In genomic region chr1:161529463-161530104, GRCh38 we compare ENCODE assay signal across 8 cellular contexts. TPM values are rescaled to one million over a fixed set of nuclear protein-coding genes. Genes with fewer than 3 reads are reported as not detected.
DNase-seq lines count a peak whose midpoint lies in the region; ATAC-seq and TF ChIP-seq lines count a peak whose summit lies in the region.
"Not testable (repeated sequence)": the region's sequence is repeated elsewhere in the genome, so short reads cannot be mapped to it uniquely, and the experiment has no call there.

No MANE protein-coding gene starts in this region.

- not testable (repeated sequence) for H3K23ac ChIP-seq in neuronal stem cell (ENCODE audit: low read depth, low read length, poor library complexity)

- not testable (repeated sequence) for H2BK120ac ChIP-seq in neuronal stem cell (ENCODE audit: low read depth, low read length)

- not testable (repeated sequence) for H3K79me2 ChIP-seq in DND-41 (ENCODE audit: insufficient read depth, low read length); KMS-11 (ENCODE audit: insufficient read depth, low read depth)

- H3K27me3 Mint-ChIP-seq in activated T-helper 17 cell treated with anti-CD3 and anti-CD28 coated beads, Interleukin-2, amount 50 U/mL, for 72 hours: not testable (repeated sequence)

- H2BK12ac ChIP-seq in neuronal stem cell (ENCODE audit: low read length): not testable (repeated sequence)

- TF ChIP-seq POLR2A in tibial nerve (IDR thresholded peaks at IDR 0.05): not testable (repeated sequence)

- H3K18ac ChIP-seq in neuronal stem cell (ENCODE audit: low read length): not testable (repeated sequence)

- H3K14ac ChIP-seq in neuronal stem cell (ENCODE audit: low read length): not testable (repeated sequence)

- H3K9me3 Mint-ChIP-seq in activated T-helper 17 cell treated with anti-CD3 and anti-CD28 coated beads, Interleukin-2, amount 50 U/mL, for 72 hours: not testable (repeated sequence)

- peak overlapping the region; percentile 9 to 65; a peak in 3 of 4 replicates for H3K4me3 ChIP-seq in DND-41 (ENCODE audit: low read depth in 1 of 2, low read length in 2 of 2)
- H3K4me3 ChIP-seq in KMS-11 (IDR thresholded peaks at IDR 0.05; ENCODE audit: insufficient read depth, low read depth, low read length); effector memory CD4-positive, alpha-beta T cell (ENCODE audit: insufficient read depth, low read depth, low read length, poor library complexity, severe bottlenecking): not testable (repeated sequence)
- peak overlapping the region; percentile 31; the same call in 1 of the 2 replicates for H3K4me3 ChIP-seq in iPS-18c (ENCODE audit: insufficient read depth, low read depth, low read length)
- peak overlapping the region; percentile 46 to 51 for H3K4me3 ChIP-seq in neuronal stem cell (ENCODE audit: low read length in 2 of 2)
- H3K4me3 ChIP-seq in tibial nerve: peak overlapping the region in 3 of 4 donors; percentile 73 to 76 (median 75)

- H3K36me3 ChIP-seq in DND-41 (ENCODE audit: insufficient read depth, low read length); KMS-11 (ENCODE audit: insufficient read depth); effector memory CD4-positive, alpha-beta T cell (ENCODE audit: control insufficient read depth, insufficient read depth, low read length); neuronal stem cell (replicated peaks in 1 of 2; ENCODE audit: control insufficient read depth in 2 of 2, insufficient read depth in 2 of 2, low read length in 2 of 2); tibial nerve: not testable (repeated sequence)

- H3K9ac ChIP-seq in DND-41 (ENCODE audit: low read depth, low read length): peak overlapping the region; percentile 63; the same call in 1 of the 2 replicates
- not testable (repeated sequence) for H3K9ac ChIP-seq in KMS-11; neuronal stem cell (ENCODE audit: low read depth, low read length, poor library complexity)

- H3K4me3 Mint-ChIP-seq in activated T-helper 17 cell treated with anti-CD3 and anti-CD28 coated beads, Interleukin-2, amount 50 U/mL, for 72 hours: peak overlapping the region; percentile 91

- H3K27ac ChIP-seq in DND-41 (ENCODE audit: low read length): peak overlapping the region; percentile 60; the same call in 1 of the 2 replicates
- not testable (repeated sequence) for H3K27ac ChIP-seq in KMS-11; neuronal stem cell (replicated peaks; ENCODE audit: low read length)
- H3K27ac ChIP-seq in effector memory CD4-positive, alpha-beta T cell (ENCODE audit: insufficient read depth, low read length, poor library complexity, severe bottlenecking): peak overlapping the region; percentile 25
- peak overlapping the region in 2 of 4 donors; percentile 91 to 97 for H3K27ac ChIP-seq in tibial nerve

- H3K4me1 Mint-ChIP-seq in activated T-helper 17 cell treated with anti-CD3 and anti-CD28 coated beads, Interleukin-2, amount 50 U/mL, for 72 hours: not testable (repeated sequence)

- not testable (repeated sequence) for H4K91ac ChIP-seq in neuronal stem cell (ENCODE audit: low read depth, low read length, poor library complexity)

- WGBS in neuronal stem cell (ENCODE audit: extremely low coverage in 2 of 2, insufficient read length in 2 of 2, insufficient replicate concordance in 1 of 2), 2 donors: no CpG with 5 or more reads among the region's 19 CpGs
- WGBS in tibial nerve, 2 donors: 25 to 33% methylated on average over 19 of the region's 19 CpGs

- not testable (repeated sequence) for H3K79me1 ChIP-seq in neuronal stem cell (ENCODE audit: low read depth, low read length)

- H3K4ac ChIP-seq in neuronal stem cell (ENCODE audit: low read length): not testable (repeated sequence)

- peak overlapping the region; percentile 74 for H3K4me2 ChIP-seq in DND-41 (ENCODE audit: insufficient read depth, low read length)
- peak overlapping the region; percentile 36 for H3K4me2 ChIP-seq in KMS-11
- peak overlapping the region; percentile 25 for H3K4me2 ChIP-seq in neuronal stem cell (ENCODE audit: insufficient read depth, low read length, poor library complexity, severe bottlenecking)

- H3K4me1 ChIP-seq in DND-41 (ENCODE audit: insufficient read depth, low read length) (peaks cover 11% of the 10 kb centered on the region; the same call in 1 of the 2 replicates), KMS-11 (ENCODE audit: low read depth, poor library complexity, severe bottlenecking) (peaks cover 19% of the 10 kb centered on the region), tibial nerve (peaks cover 0 to 24% (median 13%) of the 10 kb centered on the region in 4 donors)
- H3K4me1 ChIP-seq in effector memory CD4-positive, alpha-beta T cell (ENCODE audit: control insufficient read depth, insufficient read depth, low read length, poor library complexity, severe bottlenecking); neuronal stem cell (ENCODE audit: control insufficient read depth in 2 of 2, insufficient read depth in 1 of 2, low read depth in 1 of 2, low read length in 2 of 2): not testable (repeated sequence)

- H2AFZ ChIP-seq in DND-41 (ENCODE audit: low read depth, low read length): peak overlapping the region; percentile 39
- H2AFZ ChIP-seq in KMS-11 (ENCODE audit: low read depth); neuronal stem cell (ENCODE audit: low read length): not testable (repeated sequence)

- not testable (repeated sequence) for H2AK5ac ChIP-seq in neuronal stem cell (ENCODE audit: low read depth, low read length)

- not testable (repeated sequence) for TF ChIP-seq CTCF in DND-41 (IDR thresholded peaks at IDR 0.05; ENCODE audit: borderline replicate concordance, extremely low read depth, low read length, poor library complexity, severe bottlenecking); KMS-11 (conservative IDR thresholded peaks at IDR 0.05; ENCODE audit: low read depth, low read length); tibial nerve (IDR thresholded peaks at IDR 0.05)

- peaks cover 15% of the 10 kb centered on the region for H3K36me3 Mint-ChIP-seq in activated T-helper 17 cell treated with anti-CD3 and anti-CD28 coated beads, Interleukin-2, amount 50 U/mL, for 72 hours (ENCODE audit: low read depth)

- not testable (repeated sequence) for H4K20me1 ChIP-seq in DND-41 (ENCODE audit: insufficient read depth, low read length); KMS-11 (ENCODE audit: insufficient read depth)

- H2BK15ac ChIP-seq in neuronal stem cell (ENCODE audit: low read length): not testable (repeated sequence)

- not testable (repeated sequence) for H3K9me3 ChIP-seq in DND-41 (ENCODE audit: insufficient read depth, low read length, severe bottlenecking); effector memory CD4-positive, alpha-beta T cell (ENCODE audit: control insufficient read depth, low read length); iPS-18c (ENCODE audit: control insufficient read depth, insufficient read depth, low read length); neuronal stem cell (replicated peaks in 1 of 2; ENCODE audit: control insufficient read depth in 2 of 2, insufficient read depth in 1 of 2, low read depth in 1 of 2, low read length in 2 of 2); tibial nerve

- H3K27ac Mint-ChIP-seq in activated T-helper 17 cell treated with anti-CD3 and anti-CD28 coated beads, Interleukin-2, amount 50 U/mL, for 72 hours: peak overlapping the region; percentile 99

- not testable (repeated sequence) for H2BK5ac ChIP-seq in neuronal stem cell (ENCODE audit: low read length)

- 0 out of 3 replicates have a peak, but pooled peaks have one; percentile 20 for ATAC-seq in DND-41 (ENCODE audit: insufficient read depth, low read depth)
- ATAC-seq in activated T-helper 17 cell treated with anti-CD3 and anti-CD28 coated beads, Interleukin-2, amount 50 U/mL, for 72 hours (replicated peaks): not testable (repeated sequence)

- H4K8ac ChIP-seq in neuronal stem cell (ENCODE audit: low read depth, low read length): not testable (repeated sequence)

- H3K27me3 ChIP-seq in DND-41 (ENCODE audit: insufficient read depth, low read length, poor library complexity); KMS-11 (ENCODE audit: insufficient read depth, low read depth); effector memory CD4-positive, alpha-beta T cell (replicated peaks; ENCODE audit: control insufficient read depth, insufficient read depth, low read length, poor library complexity, severe bottlenecking); tibial nerve: not testable (repeated sequence)
- peaks cover 0 to 24% (median 22%) of the 10 kb centered on the region in 3 experiments for H3K27me3 ChIP-seq in neuronal stem cell (ENCODE audit: control insufficient read depth in 3 of 3, insufficient read depth in 3 of 3, low read depth in 1 of 3, low read length in 3 of 3)

- DNase-seq in DND-41 (peak; percentile 28), SIG-M5 treated with dmso at 0.1 percent for 504 hours (lab: John Stamatoyannopoulos, UW; ENCODE audit: unreplicated experiment) (peak; percentile 44)
- DNase-seq in effector memory CD4-positive, alpha-beta T cell; neuronal stem cell (ENCODE audit: low spot score); tibial nerve (ENCODE audit: low spot score in 2 of 2): not testable (repeated sequence)

- TF ChIP-seq EP300 in tibial nerve (IDR thresholded peaks at IDR 0.05): not testable (repeated sequence)

RNA-seq across cellular contexts. Expression of gene HSPA6, which starts 5.2 kb away (rescaled TPM):
- under 1 TPM; 0.37 to 0.41 TPM for total RNA-seq in activated T-helper 17 cell treated with anti-CD3 and anti-CD28 coated beads, Interleukin-2, amount 50 U/mL, for 72 hours
- polyA plus RNA-seq in neuronal stem cell (2013, experiment 1 of 2): 0.07 TPM
- 0.07 TPM for polyA plus RNA-seq in neuronal stem cell (2013, experiment 2 of 2)
- total RNA-seq in tibial nerve: 1 to 10 TPM; 2.5 to 8.1 (median 5.4) TPM

RNA-seq across cellular contexts. Expression of gene FCGR3A, which starts 20.0 kb away (rescaled TPM):
- total RNA-seq in activated T-helper 17 cell treated with anti-CD3 and anti-CD28 coated beads, Interleukin-2, amount 50 U/mL, for 72 hours: not detected
- polyA plus RNA-seq in neuronal stem cell (2013, experiment 1 of 2): not detected
- not detected for polyA plus RNA-seq in neuronal stem cell (2013, experiment 2 of 2)
- 10 to 100 TPM in 3 of 4 donors, 1 to 10 TPM in 1; 9.4 to 31.2 (median 22.1) TPM for total RNA-seq in tibial nerve

RNA-seq across cellular contexts. Expression of gene FCGR2A, which starts 24.3 kb away (rescaled TPM):
- not detected for total RNA-seq in activated T-helper 17 cell treated with anti-CD3 and anti-CD28 coated beads, Interleukin-2, amount 50 U/mL, for 72 hours
- polyA plus RNA-seq in neuronal stem cell (2013, experiment 1 of 2): 0.15 TPM
- 0.14 TPM for polyA plus RNA-seq in neuronal stem cell (2013, experiment 2 of 2)
- 10 to 100 TPM; 33.3 to 76.8 (median 52.1) TPM for total RNA-seq in tibial nerve

Comparison
In these comparisons a context has a peak if more than half of its experiments do, and no peak if none do; other contexts are left out.
1. RNA of gene FCGR3A, which starts 20.0 kb away (total RNA-seq): 9.4 to 31.2 TPM in tibial nerve; not detected in activated T-helper 17 cell treated with anti-CD3 and anti-CD28 coated beads, Interleukin-2, amount 50 U/mL, for 72 hours; every median in the first group is over 10 times any median in the second.
2. RNA of gene FCGR2A, which starts 24.3 kb away (total RNA-seq): 33.3 to 76.8 TPM in tibial nerve; not detected in activated T-helper 17 cell treated with anti-CD3 and anti-CD28 coated beads, Interleukin-2, amount 50 U/mL, for 72 hours; every median in the first group is over 10 times any median in the second.
3. Peak in every context shown above with its lines, with median percentiles within 50 percentile points of each other: H3K4me2 ChIP-seq.